8 cellular contexts compared by ENCODE assay signal in genomic region chrX:133792198-133792953, GRCh38.
DNase-seq lines count a peak whose midpoint lies in the region; ATAC-seq, FAIRE-seq and TF ChIP-seq lines count a peak whose summit lies in the region.

No MANE protein-coding gene starts in this region.

- no peaks in the 10 kb centered on the region for H3K79me1 ChIP-seq in trophoblast cell (ENCODE audit: low read length)

- no peaks in the 10 kb centered on the region for H3K79me2 ChIP-seq in trophoblast cell (ENCODE audit: control insufficient read depth, insufficient read depth, low read length, poor library complexity)

- DNase-seq in D721Med (ENCODE audit: insufficient read length, low spot score) (no peak), SHP77 treated with DMSO at 0.1 percent for 48 hours (lab: John Stamatoyannopoulos, UW) (peak; percentile 11), glutamatergic neuron (peak; percentile 61), trophoblast cell (peak; percentile 27 to 81), upper lobe of right lung (peak; percentile 66)
- DNase-seq in activated naive CD4-positive, alpha-beta T cell treated with anti-CD3 and anti-CD28 coated beads for 36 hours = peak; percentile 69

- ATAC-seq in GM21423 (IDR thresholded peaks at IDR 0.05; ENCODE audit: unreplicated experiment) (peak; percentile 78), upper lobe of right lung (peak; percentile 95)

- no peak overlapping the region for H4K12ac ChIP-seq in trophoblast cell (ENCODE audit: low read depth, low read length)

- intact Hi-C loops in activated naive CD4-positive, alpha-beta T cell treated with anti-CD3 and anti-CD28 coated beads for 36 hours (cut with micrococcal nuclease) = loop anchor here (1.0 to 2.0 kb wide), 7 partner anchors 130 to 604 kb away; no protein-coding TSS in a partner anchor
- intact Hi-C loops in upper lobe of right lung (cut with DNase I) = no loop called here

- no peak overlapping the region for H3K23ac ChIP-seq in trophoblast cell (ENCODE audit: low read length)

- H3K27me3 ChIP-seq in trophoblast cell (ENCODE audit: insufficient read depth, low read length) = no peaks in the 10 kb centered on the region
- no peaks in the 10 kb centered on the region for H3K27me3 ChIP-seq in upper lobe of right lung

- H2BK120ac ChIP-seq in trophoblast cell (ENCODE audit: insufficient read depth, low read length, poor library complexity) = no peak overlapping the region

- no peak overlapping the region for H3K4me3 Mint-ChIP-seq in activated naive CD4-positive, alpha-beta T cell treated with anti-CD3 and anti-CD28 coated beads for 36 hours
- no peak overlapping the region for H3K4me3 Mint-ChIP-seq in glutamatergic neuron (ENCODE audit: unreplicated experiment)

- H3K14ac ChIP-seq in trophoblast cell (ENCODE audit: low read length) = no peak overlapping the region

- peak; percentile 84 for TF ChIP-seq CTCF in D721Med (IDR thresholded peaks at IDR 0.05; ENCODE audit: insufficient read depth, missing control alignments)
- peak; percentile 70 for TF ChIP-seq CTCF in LNCAP (IDR thresholded peaks at IDR 0.05)
- peak; percentile 97 for TF ChIP-seq CTCF in glutamatergic neuron (IDR thresholded peaks at IDR 0.05; ENCODE audit: partially characterized antibody, unreplicated experiment)
- TF ChIP-seq CTCF in upper lobe of right lung (IDR thresholded peaks at IDR 0.05) = peak; percentile 79

- no peak overlapping the region for H4K91ac ChIP-seq in trophoblast cell (ENCODE audit: low read depth, low read length)

- no peaks in the 10 kb centered on the region for H3K36me3 Mint-ChIP-seq in activated naive CD4-positive, alpha-beta T cell treated with anti-CD3 and anti-CD28 coated beads for 36 hours (ENCODE audit: low read depth)
- H3K36me3 Mint-ChIP-seq in glutamatergic neuron (ENCODE audit: unreplicated experiment) = no peaks in the 10 kb centered on the region

- no peaks in the 10 kb centered on the region for H3K36me3 ChIP-seq in trophoblast cell (ENCODE audit: control insufficient read depth in 1 of 2, insufficient read depth in 2 of 2, low read length in 2 of 2)
- no peaks in the 10 kb centered on the region for H3K36me3 ChIP-seq in upper lobe of right lung

- CTCF ChIA-PET in activated naive CD4-positive, alpha-beta T cell treated with anti-CD3 and anti-CD28 coated beads for 36 hours (lab: Charles Lee) = interaction anchor here (0.6 to 2.5 kb wide), 18 partner anchors 13 to 604 kb away, joined by 3 to 22 read pairs (median 3); no protein-coding TSS in a partner anchor

- no peaks in the 10 kb centered on the region for H3K4me1 ChIP-seq in trophoblast cell (ENCODE audit: control insufficient read depth in 1 of 2, insufficient read depth in 2 of 2, low read length in 2 of 2)
- no peaks in the 10 kb centered on the region for H3K4me1 ChIP-seq in upper lobe of right lung

- H3K9me3 Mint-ChIP-seq in activated naive CD4-positive, alpha-beta T cell treated with anti-CD3 and anti-CD28 coated beads for 36 hours = no peaks in the 10 kb centered on the region
- no peaks in the 10 kb centered on the region for H3K9me3 Mint-ChIP-seq in glutamatergic neuron (ENCODE audit: unreplicated experiment)

- H3K27ac ChIP-seq in trophoblast cell (ENCODE audit: low read depth, low read length) (no peak overlapping the region), upper lobe of right lung (no peak overlapping the region)

- H3K4me3 ChIP-seq in trophoblast cell (ENCODE audit: low read depth, low read length) (no peak overlapping the region), upper lobe of right lung (peak overlapping the region; percentile 28)

- no peak overlapping the region for H2AK5ac ChIP-seq in trophoblast cell (ENCODE audit: low read length)

- H3K27ac Mint-ChIP-seq in activated naive CD4-positive, alpha-beta T cell treated with anti-CD3 and anti-CD28 coated beads for 36 hours = no peak overlapping the region
- peak overlapping the region; percentile 95 for H3K27ac Mint-ChIP-seq in glutamatergic neuron (ENCODE audit: unreplicated experiment)

- FAIRE-seq in D721Med (lab: Jason Lieb, UNC) = no peak

- H2BK12ac ChIP-seq in trophoblast cell (ENCODE audit: low read length) = no peak overlapping the region

- WGBS in trophoblast cell (ENCODE audit: extremely low coverage, insufficient coverage, insufficient read length) = no CpG with 5 or more reads among the region's 7 CpGs

- no peak overlapping the region for H3K4me2 ChIP-seq in trophoblast cell (ENCODE audit: low read length)

- no peak overlapping the region for H4K8ac ChIP-seq in trophoblast cell (ENCODE audit: low read depth, low read length)

- H2AFZ ChIP-seq in trophoblast cell (ENCODE audit: insufficient read depth, low read length, poor library complexity) = no peak overlapping the region

- H3K9me3 ChIP-seq in trophoblast cell (ENCODE audit: insufficient read depth, low read depth, low read length) (no peaks in the 10 kb centered on the region), upper lobe of right lung (no peaks in the 10 kb centered on the region)

- peaks cover 1% of the 10 kb centered on the region for H3K4me1 Mint-ChIP-seq in activated naive CD4-positive, alpha-beta T cell treated with anti-CD3 and anti-CD28 coated beads for 36 hours (ENCODE audit: low read depth)
- peaks cover 13% of the 10 kb centered on the region for H3K4me1 Mint-ChIP-seq in glutamatergic neuron (ENCODE audit: low read depth, unreplicated experiment)

- no peak overlapping the region for H3K9ac ChIP-seq in trophoblast cell (ENCODE audit: low read length)

- no peak overlapping the region for H3K4ac ChIP-seq in trophoblast cell (ENCODE audit: low read depth, low read length)

- no peak overlapping the region for H3K18ac ChIP-seq in trophoblast cell (ENCODE audit: low read length)

- no peak overlapping the region for H2BK5ac ChIP-seq in trophoblast cell (ENCODE audit: low read depth, low read length, poor library complexity)

- no peaks in the 10 kb centered on the region for H3K27me3 Mint-ChIP-seq in activated naive CD4-positive, alpha-beta T cell treated with anti-CD3 and anti-CD28 coated beads for 36 hours (ENCODE audit: low read depth)
- no peaks in the 10 kb centered on the region for H3K27me3 Mint-ChIP-seq in glutamatergic neuron (ENCODE audit: unreplicated experiment)
